18 cellular contexts compared by ENCODE assay signal in genomic region chr4:138310991-138311390, GRCh38.
A peak's percentile ranks its signal among the peaks of the same experiment; 100 is the strongest.
DNase-seq lines count a peak whose midpoint lies in the region; ATAC-seq and TF ChIP-seq lines count a peak whose summit lies in the region.
"Had no signal": no experiment of that assay in that cellular context is flagged by ENCODE, and none has a peak within 500 bp of the region (broad histone marks: within the 10 kb centered on the region; RNA-seq: fewer than 3 reads in every experiment).

No MANE protein-coding gene starts in this region.

- POLR2A ChIA-PET in activated CD4-positive, alpha-beta memory T cell treated with anti-CD3 and anti-CD28 coated beads for 36 hours (lab: Charles Lee), result no interaction called here

- H3K4me1 ChIP-seq in lower lobe of right lung, result no peaks in the 10 kb centered on the region
- peaks cover 5% of the 10 kb centered on the region for H3K4me1 ChIP-seq in Karpas-422 (ENCODE audit: low read length)
- H3K4me1 ChIP-seq: vagina had no signal

- H2AFZ ChIP-seq in Karpas-422 (ENCODE audit: low read length), result no peak overlapping the region

- no peaks in the 10 kb centered on the region for H3K27me3 ChIP-seq in dorsolateral prefrontal cortex
- H3K27me3 ChIP-seq in lower lobe of right lung (ENCODE audit: low read depth), result no peaks in the 10 kb centered on the region
- H3K27me3 ChIP-seq in Karpas-422 (ENCODE audit: low read length), result no peaks in the 10 kb centered on the region
- H3K27me3 ChIP-seq: esophagus squamous epithelium, vagina had no signal

- H3K9ac ChIP-seq in Karpas-422 (ENCODE audit: low read length), result no peak overlapping the region

- TF ChIP-seq CTCF in dorsolateral prefrontal cortex (IDR thresholded peaks at IDR 0.05 in 54 of 56, conservative IDR thresholded peaks at IDR 0.05 in 2 of 56; ENCODE audit: low read depth in 1 of 56, partially characterized antibody in 56 of 56), result no peak
- no peak for TF ChIP-seq CTCF in lower lobe of right lung (IDR thresholded peaks at IDR 0.05)

- H3K36me3 Mint-ChIP-seq in activated CD4-positive, alpha-beta memory T cell treated with anti-CD3 and anti-CD28 coated beads for 36 hours, result no peaks in the 10 kb centered on the region
- H3K36me3 Mint-ChIP-seq: naive thymus-derived CD4-positive, alpha-beta T cell had no signal

- H3K4me1 Mint-ChIP-seq in activated CD4-positive, alpha-beta memory T cell treated with anti-CD3 and anti-CD28 coated beads for 36 hours (ENCODE audit: low read depth), result no peaks in the 10 kb centered on the region
- H3K4me1 Mint-ChIP-seq: activated naive CD8-positive, alpha-beta T cell treated with anti-CD3 and anti-CD28 coated beads, Interleukin-2, amount 50 U/mL, for 24 hours had no signal

- no peaks in the 10 kb centered on the region for H3K79me2 ChIP-seq in Karpas-422 (ENCODE audit: low read length)

- no peak overlapping the region for H3K4me3 Mint-ChIP-seq in activated CD4-positive, alpha-beta memory T cell treated with anti-CD3 and anti-CD28 coated beads for 36 hours
- H3K4me3 Mint-ChIP-seq: activated naive CD8-positive, alpha-beta T cell treated with anti-CD3 and anti-CD28 coated beads, Interleukin-2, amount 50 U/mL, for 24 hours; activated T-cell treated with anti-CD3 and anti-CD28 coated beads, Interleukin-2, amount 50 U/mL, for 72 hours; naive thymus-derived CD4-positive, alpha-beta T cell had no signal

- H3K27ac Mint-ChIP-seq in activated CD4-positive, alpha-beta memory T cell treated with anti-CD3 and anti-CD28 coated beads for 36 hours, result no peak overlapping the region
- H3K27ac Mint-ChIP-seq: activated naive CD8-positive, alpha-beta T cell treated with anti-CD3 and anti-CD28 coated beads, Interleukin-2, amount 50 U/mL, for 24 hours; activated T-cell treated with anti-CD3 and anti-CD28 coated beads, Interleukin-2, amount 50 U/mL, for 72 hours; naive thymus-derived CD4-positive, alpha-beta T cell; progenitor cell of endocrine pancreas had no signal

- H3K27me3 Mint-ChIP-seq in activated CD4-positive, alpha-beta memory T cell treated with anti-CD3 and anti-CD28 coated beads for 36 hours, result no peaks in the 10 kb centered on the region
- H3K27me3 Mint-ChIP-seq: activated naive CD8-positive, alpha-beta T cell treated with anti-CD3 and anti-CD28 coated beads, Interleukin-2, amount 50 U/mL, for 24 hours; progenitor cell of endocrine pancreas had no signal

- CTCF ChIA-PET in activated CD4-positive, alpha-beta memory T cell treated with anti-CD3 and anti-CD28 coated beads for 36 hours (lab: Charles Lee), result no interaction called here

- peak; percentile 75 for DNase-seq in AG20443 (ENCODE audit: low spot score)
- peak; percentile 37 for DNase-seq in NCI-H226
- no peak for DNase-seq in dorsolateral prefrontal cortex
- peak; percentile 66 for DNase-seq in non-pigmented ciliary epithelial cell (ENCODE audit: low read depth)
- DNase-seq in lower lobe of right lung, result no peak
- no peak for DNase-seq in activated CD4-positive, alpha-beta memory T cell treated with anti-CD3 and anti-CD28 coated beads for 36 hours
- DNase-seq in Karpas-422, result no peak
- no peak for DNase-seq in stimulated activated CD4-positive, alpha-beta T cell treated with anti-CD3 and anti-CD28 coated beads, Interleukin-1b, Interleukin-23, amount 100 ng/mL, for 48 hours
- DNase-seq: activated naive CD8-positive, alpha-beta T cell treated with anti-CD3 and anti-CD28 coated beads, Interleukin-2, amount 50 U/mL, for 24 hours; activated T-cell treated with anti-CD3 and anti-CD28 coated beads, Interleukin-2, amount 50 U/mL, for 72 hours; dermis blood vessel endothelial cell; esophagus squamous epithelium; naive thymus-derived CD4-positive, alpha-beta T cell; NCI-H446 treated with DMSO at 0.1 percent for 48 hours; SIG-M5; stimulated activated CD4-positive, alpha-beta T cell treated with anti-CD3 and anti-CD28 coated beads, Interleukin-15, amount 100 ng/mL, for 24 hours had no signal

- intact Hi-C loops in dorsolateral prefrontal cortex (cut with DNase I), result no loop called here
- intact Hi-C loops in lower lobe of right lung (cut with DNase I), result no loop called here
- intact Hi-C loops in activated CD4-positive, alpha-beta memory T cell treated with anti-CD3 and anti-CD28 coated beads for 36 hours (cut with micrococcal nuclease), result no loop called here

- no peaks in the 10 kb centered on the region for H3K9me3 ChIP-seq in lower lobe of right lung
- H3K9me3 ChIP-seq in Karpas-422 (ENCODE audit: low read length), result no peaks in the 10 kb centered on the region
- H3K9me3 ChIP-seq: vagina had no signal

- H3K27ac ChIP-seq in dorsolateral prefrontal cortex, result peak overlapping the region in 23 of 59 donors; percentile 5 to 73 (median 41)
- no peak overlapping the region for H3K27ac ChIP-seq in lower lobe of right lung
- H3K27ac ChIP-seq in Karpas-422 (ENCODE audit: low read length), result no peak overlapping the region
- H3K27ac ChIP-seq: esophagus squamous epithelium, vagina had no signal

- no peak overlapping the region for H3K4me2 ChIP-seq in Karpas-422 (ENCODE audit: low read depth, low read length, poor library complexity, severe bottlenecking)

- H3K36me3 ChIP-seq in lower lobe of right lung (no peaks in the 10 kb centered on the region), Karpas-422 (ENCODE audit: insufficient read depth, low read length) (no peaks in the 10 kb centered on the region)
- H3K36me3 ChIP-seq: esophagus squamous epithelium, vagina had no signal

- peak overlapping the region in 38 of 59 donors; percentile 0 to 53 (median 21) for H3K4me3 ChIP-seq in dorsolateral prefrontal cortex
- H3K4me3 ChIP-seq in lower lobe of right lung, result no peak overlapping the region
- H3K4me3 ChIP-seq in Karpas-422 (ENCODE audit: low read length), result no peak overlapping the region
- H3K4me3 ChIP-seq: esophagus squamous epithelium, vagina had no signal

- ATAC-seq in lower lobe of right lung, result no peak
- ATAC-seq: activated naive CD8-positive, alpha-beta T cell treated with anti-CD3 and anti-CD28 coated beads, Interleukin-2, amount 50 U/mL, for 24 hours; activated T-cell treated with anti-CD3 and anti-CD28 coated beads, Interleukin-2, amount 50 U/mL, for 72 hours; naive thymus-derived CD4-positive, alpha-beta T cell had no signal

- no peaks in the 10 kb centered on the region for H3K9me3 Mint-ChIP-seq in activated CD4-positive, alpha-beta memory T cell treated with anti-CD3 and anti-CD28 coated beads for 36 hours

- no peaks in the 10 kb centered on the region for H4K20me1 ChIP-seq in Karpas-422 (ENCODE audit: insufficient read depth, low read depth, low read length)

- no peaks in the 10 kb centered on the region for H3K9me2 ChIP-seq in Karpas-422 (replicated peaks; ENCODE audit: insufficient read depth, low read length)

Comparison
In these comparisons a context has a peak if more than half of its experiments do, and no peak if none do; other contexts are left out.
1. DNase-seq: peak in AG20443 (single experiment), NCI-H226 (single experiment) and non-pigmented ciliary epithelial cell (single experiment); none in dorsolateral prefrontal cortex (0 of 10), lower lobe of right lung (single experiment), activated CD4-positive, alpha-beta memory T cell treated with anti-CD3 and anti-CD28 coated beads for 36 hours (single experiment), Karpas-422 (single experiment) and stimulated activated CD4-positive, alpha-beta T cell treated with anti-CD3 and anti-CD28 coated beads, Interleukin-1b, Interleukin-23, amount 100 ng/mL, for 48 hours (single experiment).
2. H3K4me3 ChIP-seq: peak in dorsolateral prefrontal cortex (38 of 59); none in lower lobe of right lung (single experiment) and Karpas-422 (single experiment).